ENCODE assay signal across 2 cellular contexts in the genomic region with DNA sequence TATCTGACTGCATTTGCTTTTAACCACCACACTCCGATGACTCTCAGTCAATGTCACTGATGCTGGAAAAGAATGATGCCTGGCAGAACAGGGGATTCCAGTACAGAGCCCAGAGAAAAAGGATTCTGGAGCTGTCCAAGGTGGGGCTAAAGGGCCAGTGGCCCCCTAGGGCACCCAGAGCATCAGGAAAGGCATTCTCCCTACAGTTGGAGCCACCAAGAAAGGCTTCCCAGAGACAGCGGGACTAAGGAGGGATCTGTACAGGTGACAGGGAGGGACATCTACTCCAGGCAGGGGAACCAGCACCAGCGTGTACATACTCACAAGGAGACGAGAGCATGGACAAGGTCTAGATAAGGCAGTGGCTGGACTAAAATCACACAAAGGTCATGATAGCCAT.
TF ChIP-seq lines count a peak whose summit lies in the region.

No MANE protein-coding gene starts in this region.

TF ChIP-seq in WTC11, 78 proteins besides CTCF, POLR2A, EP300 and RAD21 (continued from another document):
- no peak for TF ChIP-seq SMAD4 (CRISPR knock-in tag; IDR thresholded peaks at IDR 0.05)

TF ChIP-seq in neural cell, 6 proteins besides CTCF, POLR2A, EP300 and RAD21 (continued from another document):
- TF ChIP-seq, protein P1, sequence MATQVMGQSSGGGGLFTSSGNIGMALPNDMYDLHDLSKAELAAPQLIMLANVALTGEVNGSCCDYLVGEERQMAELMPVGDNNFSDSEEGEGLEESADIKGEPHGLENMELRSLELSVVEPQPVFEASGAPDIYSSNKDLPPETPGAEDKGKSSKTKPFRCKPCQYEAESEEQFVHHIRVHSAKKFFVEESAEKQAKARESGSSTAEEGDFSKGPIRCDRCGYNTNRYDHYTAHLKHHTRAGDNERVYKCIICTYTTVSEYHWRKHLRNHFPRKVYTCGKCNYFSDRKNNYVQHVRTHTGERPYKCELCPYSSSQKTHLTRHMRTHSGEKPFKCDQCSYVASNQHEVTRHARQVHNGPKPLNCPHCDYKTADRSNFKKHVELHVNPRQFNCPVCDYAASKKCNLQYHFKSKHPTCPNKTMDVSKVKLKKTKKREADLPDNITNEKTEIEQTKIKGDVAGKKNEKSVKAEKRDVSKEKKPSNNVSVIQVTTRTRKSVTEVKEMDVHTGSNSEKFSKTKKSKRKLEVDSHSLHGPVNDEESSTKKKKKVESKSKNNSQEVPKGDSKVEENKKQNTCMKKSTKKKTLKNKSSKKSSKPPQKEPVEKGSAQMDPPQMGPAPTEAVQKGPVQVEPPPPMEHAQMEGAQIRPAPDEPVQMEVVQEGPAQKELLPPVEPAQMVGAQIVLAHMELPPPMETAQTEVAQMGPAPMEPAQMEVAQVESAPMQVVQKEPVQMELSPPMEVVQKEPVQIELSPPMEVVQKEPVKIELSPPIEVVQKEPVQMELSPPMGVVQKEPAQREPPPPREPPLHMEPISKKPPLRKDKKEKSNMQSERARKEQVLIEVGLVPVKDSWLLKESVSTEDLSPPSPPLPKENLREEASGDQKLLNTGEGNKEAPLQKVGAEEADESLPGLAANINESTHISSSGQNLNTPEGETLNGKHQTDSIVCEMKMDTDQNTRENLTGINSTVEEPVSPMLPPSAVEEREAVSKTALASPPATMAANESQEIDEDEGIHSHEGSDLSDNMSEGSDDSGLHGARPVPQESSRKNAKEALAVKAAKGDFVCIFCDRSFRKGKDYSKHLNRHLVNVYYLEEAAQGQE (IDR thresholded peaks at IDR 0.05; ENCODE audit: borderline replicate concordance), result no peak
- TF ChIP-seq SMC3 (conservative IDR thresholded peaks at IDR 0.05; ENCODE audit: poor library complexity) (no peak), MXI1 (conservative IDR thresholded peaks at IDR 0.05; ENCODE audit: poor library complexity, severe bottlenecking) (no peak)
